ENCODE assay signal across 16 cellular contexts in the genomic region with DNA sequence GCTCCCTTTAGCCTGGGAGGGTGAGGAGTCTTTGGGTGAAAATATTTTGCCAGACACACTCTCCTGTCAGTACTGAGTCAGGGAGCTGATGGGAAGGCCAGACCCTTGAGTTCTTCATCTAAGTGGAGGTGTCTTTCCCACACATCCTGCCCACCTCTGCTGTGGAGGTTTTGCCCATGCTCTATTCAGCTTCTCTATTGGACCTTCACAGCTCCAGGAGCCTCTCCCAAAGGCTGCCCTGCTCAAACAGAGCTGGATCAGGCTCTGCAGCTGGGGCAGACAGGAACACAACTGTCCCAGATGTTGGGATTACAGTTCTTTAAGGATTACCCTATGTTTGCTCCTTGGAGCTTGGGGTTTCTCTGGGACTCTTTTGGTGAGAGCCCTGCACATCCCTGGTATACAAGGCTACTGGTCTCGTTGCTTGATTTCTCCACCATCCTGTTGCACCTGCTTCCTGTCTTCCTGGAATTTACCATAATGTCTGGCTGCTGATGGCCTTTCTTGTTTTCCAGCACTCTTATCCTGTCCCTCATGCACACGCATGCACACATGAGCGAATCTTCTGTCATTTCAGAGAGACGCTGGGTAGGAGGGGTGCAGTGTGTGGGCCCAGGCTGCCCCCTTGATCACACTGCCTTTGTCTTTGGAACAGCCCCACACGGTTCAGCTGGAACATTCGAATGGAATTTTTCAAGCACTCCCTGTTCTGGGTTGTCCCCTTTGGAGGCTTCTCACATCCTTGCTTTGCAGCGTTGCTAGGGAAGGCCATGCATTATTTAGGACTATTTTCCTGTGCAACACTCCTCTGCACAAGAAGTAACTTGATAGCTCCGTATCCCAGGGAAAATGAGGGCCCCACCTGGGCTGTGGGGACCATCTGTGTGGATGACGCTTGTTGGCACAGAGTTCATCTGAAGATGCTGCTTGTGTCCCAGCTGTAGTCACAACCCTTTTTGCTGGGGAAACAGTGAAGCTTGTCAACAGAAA.
DNase-seq lines count a peak whose midpoint lies in the region; ATAC-seq and TF ChIP-seq lines count a peak whose summit lies in the region.
"Had no signal": no experiment of that assay in that cellular context is flagged by ENCODE, and none has a peak within 500 bp of the region (broad histone marks: within the 10 kb centered on the region; RNA-seq: fewer than 3 reads in every experiment).

No MANE protein-coding gene starts in this region.

- H3K4me3 ChIP-seq in coronary artery (no peak overlapping the region), WERI-Rb-1 (ENCODE audit: low read depth, low read length) (no peak overlapping the region)
- H3K4me3 ChIP-seq: uterus had no signal

- TF ChIP-seq CTCF in coronary artery (IDR thresholded peaks at IDR 0.05) (no peak), WERI-Rb-1 (IDR thresholded peaks at IDR 0.05; ENCODE audit: low read depth, low read length) (no peak)

- no peak overlapping the region for H3K27ac ChIP-seq in coronary artery
- no peak overlapping the region for H3K27ac ChIP-seq in WERI-Rb-1
- H3K27ac ChIP-seq: HL-60, uterus had no signal

- DNase-seq in DMS53 (lab: John Stamatoyannopoulos, UW) (peak; percentile 29), NCI-H1694 (lab: John Stamatoyannopoulos, UW) (peak; percentile 85), coronary artery (ENCODE audit: low spot score) (peak; percentile 55), pons (ENCODE audit: low spot score) (peak; percentile 4), WERI-Rb-1 (no peak)
- DNase-seq: activated CD8-positive, alpha-beta T cell treated with anti-CD3 and anti-CD28 coated beads for 36 hours; activated T-cell treated with anti-CD3 and anti-CD28 coated beads, Interleukin-2, amount 50 U/mL, for 48 hours; cortex of kidney; GDM1; hypothalamus; uterus had no signal

- H3K9me3 ChIP-seq in WERI-Rb-1 (ENCODE audit: severe bottlenecking): no peaks in the 10 kb centered on the region
- H3K9me3 ChIP-seq: uterus had no signal

- no peak for ATAC-seq in GM19467 (IDR thresholded peaks at IDR 0.05; ENCODE audit: unreplicated experiment)
- ATAC-seq in GM21825 (IDR thresholded peaks at IDR 0.05; ENCODE audit: unreplicated experiment): no peak
- ATAC-seq: activated CD8-positive, alpha-beta T cell treated with anti-CD3 and anti-CD28 coated beads for 36 hours; activated naive CD4-positive, alpha-beta T cell treated with anti-CD3 and anti-CD28 coated beads, Interleukin-2, amount 50 U/mL, for 72 hours; HCT116 had no signal

- H3K27me3 ChIP-seq in WERI-Rb-1 (ENCODE audit: insufficient read depth, low read depth, severe bottlenecking): no peaks in the 10 kb centered on the region
- H3K27me3 ChIP-seq: uterus had no signal

- no peaks in the 10 kb centered on the region for H3K36me3 ChIP-seq in WERI-Rb-1
- H3K36me3 ChIP-seq: uterus had no signal
